2 cellular contexts compared by ENCODE assay signal in the genomic region with DNA sequence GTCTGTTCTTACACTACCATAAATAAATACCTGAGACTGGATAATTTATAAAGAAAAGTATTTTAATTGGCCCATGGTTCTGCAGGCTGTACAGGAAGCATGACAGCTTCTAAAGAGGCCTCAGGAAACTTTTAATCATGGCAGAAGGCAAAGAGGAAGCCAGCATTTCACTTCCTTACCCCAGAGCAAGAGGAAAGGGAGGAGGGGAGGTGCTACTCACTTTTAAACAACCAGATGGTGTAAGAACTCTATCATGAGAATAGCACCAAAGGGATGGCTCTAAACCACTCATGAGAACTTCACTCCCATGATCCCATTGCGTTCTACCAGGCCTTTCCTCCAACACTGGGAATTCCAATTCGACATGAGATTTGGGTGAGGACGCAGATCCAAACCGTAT.
TF ChIP-seq lines count a peak whose summit lies in the region.

No MANE protein-coding gene starts in this region.

TF ChIP-seq in GM23338, 12 proteins besides CTCF, POLR2A, EP300 and RAD21:
- no peak for TF ChIP-seq POLR2AphosphoS5 (IDR thresholded peaks at IDR 0.05; ENCODE audit: low read depth)
- TF ChIP-seq, protein P1, sequence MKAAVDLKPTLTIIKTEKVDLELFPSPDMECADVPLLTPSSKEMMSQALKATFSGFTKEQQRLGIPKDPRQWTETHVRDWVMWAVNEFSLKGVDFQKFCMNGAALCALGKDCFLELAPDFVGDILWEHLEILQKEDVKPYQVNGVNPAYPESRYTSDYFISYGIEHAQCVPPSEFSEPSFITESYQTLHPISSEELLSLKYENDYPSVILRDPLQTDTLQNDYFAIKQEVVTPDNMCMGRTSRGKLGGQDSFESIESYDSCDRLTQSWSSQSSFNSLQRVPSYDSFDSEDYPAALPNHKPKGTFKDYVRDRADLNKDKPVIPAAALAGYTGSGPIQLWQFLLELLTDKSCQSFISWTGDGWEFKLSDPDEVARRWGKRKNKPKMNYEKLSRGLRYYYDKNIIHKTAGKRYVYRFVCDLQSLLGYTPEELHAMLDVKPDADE (IDR thresholded peaks at IDR 0.05), result no peak
- TF ChIP-seq EZH2phosphoT487 (IDR thresholded peaks at IDR 0.05; ENCODE audit: unreplicated experiment), result no peak

TF ChIP-seq in H1, 55 proteins besides CTCF, POLR2A, EP300 and RAD21:
- no peak for TF ChIP-seq GABPA (IDR thresholded peaks at IDR 0.05; ENCODE audit: borderline replicate concordance, insufficient read depth, low read length)
- no peak for TF ChIP-seq SRF (IDR thresholded peaks at IDR 0.05; ENCODE audit: low read depth, low read length)
- no peak for TF ChIP-seq SAP30 (IDR thresholded peaks at IDR 0.05; ENCODE audit: insufficient read depth, insufficient replicate concordance, low read length)
- TF ChIP-seq RXRA (IDR thresholded peaks at IDR 0.05; ENCODE audit: insufficient read depth, low read depth, low read length), result no peak
- TF ChIP-seq CHD1 (IDR thresholded peaks at IDR 0.05; ENCODE audit: low read depth, low read length), result no peak
- no peak for TF ChIP-seq TAF7 (optimal IDR thresholded peaks at IDR 0.05; ENCODE audit: borderline replicate concordance, low read depth, low read length)
- TF ChIP-seq CBX8 (IDR thresholded peaks at IDR 0.05; ENCODE audit: borderline replicate concordance, low read depth, low read length), result no peak
- TF ChIP-seq EGR1 (IDR thresholded peaks at IDR 0.05; ENCODE audit: borderline replicate concordance, low read depth, low read length), result no peak
TF ChIP-seq in H1: peak in this region for 0.
